9 cellular contexts compared by ENCODE assay signal in genomic region chr1:29709711-29710169, GRCh38.
DNase-seq lines count a peak whose midpoint lies in the region; ATAC-seq and TF ChIP-seq lines count a peak whose summit lies in the region.
"Had no signal": no experiment of that assay in that cellular context is flagged by ENCODE, and none has a peak within 500 bp of the region (broad histone marks: within the 10 kb centered on the region; RNA-seq: fewer than 3 reads in every experiment).

No MANE protein-coding gene starts in this region.

- peaks cover 15% of the 10 kb centered on the region for H3K27me3 Mint-ChIP-seq in activated CD4-positive, alpha-beta T cell treated with anti-CD3 and anti-CD28 coated beads, Interleukin-2, amount 10 ng/mL, durations not matched to agents 7 days and 5 days

- H3K36me3 Mint-ChIP-seq in activated CD4-positive, alpha-beta T cell treated with anti-CD3 and anti-CD28 coated beads, Interleukin-2, amount 10 ng/mL, durations not matched to agents 7 days and 5 days (ENCODE audit: low read depth), result no peaks in the 10 kb centered on the region

- peak overlapping the region; percentile 87 to 96 for H3K27ac ChIP-seq in thoracic aorta
- H3K27ac ChIP-seq: left ventricle myocardium inferior had no signal

- no peaks in the 10 kb centered on the region for H3K36me3 ChIP-seq in thoracic aorta
- H3K36me3 ChIP-seq: left ventricle myocardium inferior had no signal

- POLR2A ChIA-PET in activated CD4-positive, alpha-beta T cell treated with anti-CD3 and anti-CD28 coated beads, Interleukin-2, amount 10 ng/mL, durations not matched to agents 7 days and 5 days (lab: Charles Lee), result no interaction called here
- POLR2A ChIA-PET in HEK293T (lab: Yijun Ruan, JAX), result no interaction called here

- peaks cover 47% of the 10 kb centered on the region for H3K4me1 Mint-ChIP-seq in activated CD4-positive, alpha-beta T cell treated with anti-CD3 and anti-CD28 coated beads, Interleukin-2, amount 10 ng/mL, durations not matched to agents 7 days and 5 days

- no peak for DNase-seq in activated CD4-positive, alpha-beta T cell treated with anti-CD3 and anti-CD28 coated beads, Interleukin-2, amount 10 ng/mL, durations not matched to agents 7 days and 5 days
- DNase-seq in activated CD4-positive, alpha-beta T cell treated with anti-CD3 and anti-CD28 coated beads for 1 hour, result no peak
- DNase-seq in NCI-H510A (lab: John Stamatoyannopoulos, UW) (peak; percentile 46), choroid plexus epithelial cell (ENCODE audit: low read depth) (peak; percentile 64), thoracic aorta (ENCODE audit: low spot score) (no peak), KG1 (lab: John Stamatoyannopoulos, UW) (no peak), HEK293T (ENCODE audit: extremely low spot score) (no peak)
- DNase-seq: left ventricle myocardium inferior had no signal

- no peaks in the 10 kb centered on the region for H3K27me3 ChIP-seq in thoracic aorta (replicated peaks; ENCODE audit: insufficient read depth)

- CTCF ChIA-PET in activated CD4-positive, alpha-beta T cell treated with anti-CD3 and anti-CD28 coated beads, Interleukin-2, amount 10 ng/mL, durations not matched to agents 7 days and 5 days (lab: Charles Lee), result interaction anchor here (1.3 kb wide), 1 partner anchor 40 kb away, joined by 4 read pairs; no protein-coding TSS in a partner anchor
- CTCF ChIA-PET in HEK293T (lab: Yijun Ruan, JAX), result interaction anchor here (0.7 kb wide), 1 partner anchor 267 kb away, joined by 3 read pairs; no protein-coding TSS in a partner anchor

- no peaks in the 10 kb centered on the region for H3K9me3 ChIP-seq in thoracic aorta
- H3K9me3 ChIP-seq: left ventricle myocardium inferior had no signal

- H3K27ac Mint-ChIP-seq in activated CD4-positive, alpha-beta T cell treated with anti-CD3 and anti-CD28 coated beads, Interleukin-2, amount 10 ng/mL, durations not matched to agents 7 days and 5 days, result peak overlapping the region; percentile 20

- TF ChIP-seq CTCF in choroid plexus epithelial cell (conservative IDR thresholded peaks at IDR 0.05; ENCODE audit: low read depth, low read length) (no peak), thoracic aorta (IDR thresholded peaks at IDR 0.05) (no peak)

- no peak overlapping the region for H3K4me3 Mint-ChIP-seq in activated CD4-positive, alpha-beta T cell treated with anti-CD3 and anti-CD28 coated beads, Interleukin-2, amount 10 ng/mL, durations not matched to agents 7 days and 5 days

- ATAC-seq in thoracic aorta (ENCODE audit: insufficient number of reproducible peaks, low FRiP score, low read depth) (peak; percentile 52), HG02840 (IDR thresholded peaks at IDR 0.05; ENCODE audit: low FRiP score, unreplicated experiment) (no peak)

- no peak overlapping the region for H3K4me3 ChIP-seq in choroid plexus epithelial cell (ENCODE audit: low read depth, low read length)
- no peak overlapping the region for H3K4me3 ChIP-seq in thoracic aorta
- H3K4me3 ChIP-seq: left ventricle myocardium inferior had no signal

- H3K9me3 Mint-ChIP-seq in activated CD4-positive, alpha-beta T cell treated with anti-CD3 and anti-CD28 coated beads, Interleukin-2, amount 10 ng/mL, durations not matched to agents 7 days and 5 days, result no peaks in the 10 kb centered on the region

- peaks cover 30 to 45% of the 10 kb centered on the region in 2 donors for H3K4me1 ChIP-seq in thoracic aorta (ENCODE audit: control insufficient read depth in 1 of 2, low read depth in 2 of 2)
- H3K4me1 ChIP-seq: left ventricle myocardium inferior had no signal

TF ChIP-seq in HEK293T, 16 proteins besides CTCF, POLR2A, EP300 and RAD21:
- TF ChIP-seq BHLHE40 (IDR thresholded peaks at IDR 0.05; ENCODE audit: borderline replicate concordance) (no peak), HDGF (IDR thresholded peaks at IDR 0.05; ENCODE audit: borderline replicate concordance) (no peak), ARNT (IDR thresholded peaks at IDR 0.05) (no peak), TARDBP (IDR thresholded peaks at IDR 0.05) (no peak), SUZ12 (IDR thresholded peaks at IDR 0.05) (no peak), ELF4 (IDR thresholded peaks at IDR 0.05) (no peak), L3MBTL2 (conservative IDR thresholded peaks at IDR 0.05) (no peak), ZNF384 (IDR thresholded peaks at IDR 0.05) (no peak), SP1 (IDR thresholded peaks at IDR 0.05) (no peak), NFRKB (IDR thresholded peaks at IDR 0.05) (no peak), PKNOX1 (IDR thresholded peaks at IDR 0.05) (no peak), LEF1 (IDR thresholded peaks at IDR 0.05; ENCODE audit: borderline replicate concordance) (no peak), CTBP1 (IDR thresholded peaks at IDR 0.05; ENCODE audit: borderline replicate concordance) (no peak), FOXM1 (IDR thresholded peaks at IDR 0.05; ENCODE audit: borderline replicate concordance) (no peak), FOXK2 (IDR thresholded peaks at IDR 0.05) (no peak), FOXA1 (IDR thresholded peaks at IDR 0.05) (no peak)
TF ChIP-seq in HEK293T: peak in this region for 0.

Comparison
In these comparisons a context has a peak if more than half of its experiments do, and no peak if none do; other contexts are left out.
1. DNase-seq: peak in NCI-H510A (single experiment) and choroid plexus epithelial cell (single experiment); none in activated CD4-positive, alpha-beta T cell treated with anti-CD3 and anti-CD28 coated beads, Interleukin-2, amount 10 ng/mL, durations not matched to agents 7 days and 5 days (single experiment), activated CD4-positive, alpha-beta T cell treated with anti-CD3 and anti-CD28 coated beads for 1 hour (single experiment), thoracic aorta (single experiment), KG1 (single experiment) and HEK293T (single experiment).